Comparison of ENCODE assay signal across 7 cellular contexts in genomic region chr10:75106891-75107290, GRCh38. TPM values are rescaled to one million over a fixed set of nuclear protein-coding genes. Genes with fewer than 3 reads are reported as not detected.
DNase-seq lines count a peak whose midpoint lies in the region; TF ChIP-seq lines count a peak whose summit lies in the region.
"Not testable (repeated sequence)": the region's sequence is repeated elsewhere in the genome, so short reads cannot be mapped to it uniquely, and the experiment has no call there.

No MANE protein-coding gene starts in this region.

- TF ChIP-seq POLR2A in sigmoid colon (IDR thresholded peaks at IDR 0.05): not testable (repeated sequence)

- H3K79me1 ChIP-seq in mesendoderm (ENCODE audit: low read length): not testable (repeated sequence)

- H4K8ac ChIP-seq in mesendoderm (ENCODE audit: low read depth, low read length): not testable (repeated sequence)

- H3K23ac ChIP-seq in mesendoderm (ENCODE audit: low read length): not testable (repeated sequence)

- H3K4me1 ChIP-seq in HUES48 (ENCODE audit: control insufficient read depth, insufficient read depth, low read length) (peaks cover 16% of the 10 kb centered on the region), Karpas-422 (ENCODE audit: low read length) (peaks cover 27% of the 10 kb centered on the region)
- not testable (repeated sequence) for H3K4me1 ChIP-seq in mesendoderm (ENCODE audit: control insufficient read depth, low read depth, low read length); sigmoid colon

- H3K9me3 ChIP-seq in HUES48 (ENCODE audit: control insufficient read depth, insufficient read depth, low read length); Karpas-422 (ENCODE audit: low read length); sigmoid colon: not testable (repeated sequence)

- not testable (repeated sequence) for TF ChIP-seq EP300 in sigmoid colon (IDR thresholded peaks at IDR 0.05)

- peak overlapping the region; percentile 88 for H3K27ac ChIP-seq in HUES48 (ENCODE audit: low read depth, low read length)
- not testable (repeated sequence) for H3K27ac ChIP-seq in Karpas-422 (ENCODE audit: low read length); sigmoid colon
- peak overlapping the region; percentile 31 for H3K27ac ChIP-seq in mesendoderm (ENCODE audit: low read depth, low read length)

- H2AK5ac ChIP-seq in mesendoderm (ENCODE audit: low read length): not testable (repeated sequence)

- not testable (repeated sequence) for H3K4me2 ChIP-seq in Karpas-422 (ENCODE audit: low read depth, low read length, poor library complexity, severe bottlenecking); mesendoderm (ENCODE audit: low read length)

- H2BK15ac ChIP-seq in mesendoderm (replicated peaks; ENCODE audit: low read depth): not testable (repeated sequence)

- not testable (repeated sequence) for H3K9me3 Mint-ChIP-seq in osteocyte (ENCODE audit: unreplicated experiment)

- not testable (repeated sequence) for H3K36me3 Mint-ChIP-seq in osteocyte (ENCODE audit: unreplicated experiment)

- not testable (repeated sequence) for H3K4me3 ChIP-seq in HUES48 (ENCODE audit: low read depth, low read length); Karpas-422 (ENCODE audit: low read length); mesendoderm (ENCODE audit: low read length); sigmoid colon

- H3K4ac ChIP-seq in mesendoderm (ENCODE audit: low read depth, low read length): not testable (repeated sequence)

- H3K27ac Mint-ChIP-seq in osteocyte (ENCODE audit: unreplicated experiment): not testable (repeated sequence)

- not testable (repeated sequence) for H4K20me1 ChIP-seq in Karpas-422 (ENCODE audit: insufficient read depth, low read depth, low read length)

- H3K56ac ChIP-seq in mesendoderm (ENCODE audit: low read length): peak overlapping the region; percentile 6

- intact Hi-C loops in sigmoid colon (cut with DNase I): not testable (repeated sequence)

- H3K27me3 Mint-ChIP-seq in osteocyte (ENCODE audit: unreplicated experiment): not testable (repeated sequence)

- TF ChIP-seq CTCF in osteocyte (IDR thresholded peaks at IDR 0.05); sigmoid colon (IDR thresholded peaks at IDR 0.05): not testable (repeated sequence)

- WGBS in mesendoderm (ENCODE audit: extremely low coverage, insufficient coverage, low lambda C conversion rate): no CpG with 5 or more reads among the region's 9 CpGs
- 94 to 96% methylated on average over 9 of the region's 9 CpGs for WGBS in sigmoid colon, 2 donors

- H2AFZ ChIP-seq in Karpas-422 (ENCODE audit: low read length): peak overlapping the region; percentile 93; the same call in 1 of the 2 replicates

- DNase-seq in Karpas-422, mesendoderm: not testable (repeated sequence)
- peak; percentile 40 for DNase-seq in activated CD8-positive, alpha-beta memory T cell treated with anti-CD3 and anti-CD28 coated beads, Interleukin-2, amount 50 U/mL, for 48 hours
- peak; percentile 44 for DNase-seq in osteocyte (ENCODE audit: extremely low spot score, unreplicated experiment)
- DNase-seq in sigmoid colon: peak; percentile 25
- peak; percentile 13 for DNase-seq in stimulated activated CD8-positive, alpha-beta memory T cell treated with anti-CD3 and anti-CD28 coated beads, Interleukin-4, amount 100 ng/mL, for 48 hours

- H3K4me3 Mint-ChIP-seq in osteocyte (ENCODE audit: unreplicated experiment): not testable (repeated sequence)

- not testable (repeated sequence) for H2BK120ac ChIP-seq in mesendoderm (ENCODE audit: low read depth, low read length)

- H3K9me2 ChIP-seq in Karpas-422 (replicated peaks; ENCODE audit: insufficient read depth, low read length): not testable (repeated sequence)

- H3K4me1 Mint-ChIP-seq in osteocyte (ENCODE audit: unreplicated experiment): not testable (repeated sequence)

- H3K36me3 ChIP-seq in HUES48 (ENCODE audit: control insufficient read depth, insufficient read depth, low read length); Karpas-422 (ENCODE audit: insufficient read depth, low read length); mesendoderm (ENCODE audit: control insufficient read depth, insufficient read depth, low read length); sigmoid colon: not testable (repeated sequence)

- not testable (repeated sequence) for H2BK5ac ChIP-seq in mesendoderm (ENCODE audit: low read length)

- H3K27me3 ChIP-seq in HUES48 (ENCODE audit: control insufficient read depth, insufficient read depth, low read length); Karpas-422 (ENCODE audit: low read length); mesendoderm (ENCODE audit: insufficient read depth, low read length, poor library complexity); sigmoid colon: not testable (repeated sequence)

- H3K9ac ChIP-seq in HUES48 (ENCODE audit: low read depth, low read length); mesendoderm (ENCODE audit: low read length): not testable (repeated sequence)
- H3K9ac ChIP-seq in Karpas-422 (ENCODE audit: low read length): peak overlapping the region; percentile 49; the same call in 1 of the 2 replicates

- peaks cover 15% of the 10 kb centered on the region for H3K79me2 ChIP-seq in Karpas-422 (ENCODE audit: low read length)
- H3K79me2 ChIP-seq in mesendoderm (ENCODE audit: control insufficient read depth, insufficient read depth, low read length): not testable (repeated sequence)

- not testable (repeated sequence) for H4K5ac ChIP-seq in mesendoderm (ENCODE audit: low read length)

- H3K18ac ChIP-seq in mesendoderm (ENCODE audit: low read length): not testable (repeated sequence)

RNA-seq across cellular contexts. Expression of gene SAMD8, which starts 4.6 kb away (rescaled TPM):
- 15.7 and 18.8 TPM in 2 replicates for total RNA-seq in Karpas-422 (2014; rRNA removed; shearing (Covaris generic); ENCODE audit: low replicate concordance)
- 7.3 TPM for polyA plus RNA-seq in mesendoderm (2013, experiment 1 of 2)
- polyA plus RNA-seq in mesendoderm (2013, experiment 2 of 2): 7.9 TPM
- total RNA-seq in osteocyte (25.9 and 26.4 TPM in 2 replicates), sigmoid colon (10 to 100 TPM; 25.0 to 37.5 (median 28.8) TPM)
- 1 to 10 TPM; 2.1 to 6.3 (median 3.0) TPM for polyA plus RNA-seq in sigmoid colon
